ENCODE assay signal across 10 cellular contexts in genomic region chr10:4686644-4686996, GRCh38.
DNase-seq lines count a peak whose midpoint lies in the region; ATAC-seq and TF ChIP-seq lines count a peak whose summit lies in the region.
"Had no signal": no experiment of that assay in that cellular context is flagged by ENCODE, and none has a peak within 500 bp of the region (broad histone marks: within the 10 kb centered on the region; RNA-seq: fewer than 3 reads in every experiment).

No MANE protein-coding gene starts in this region.

- intact Hi-C loops in sciatic nerve (cut with DNase I), result no loop called here

- no peak overlapping the region for H3K4me3 ChIP-seq in fibroblast of villous mesenchyme (ENCODE audit: low read depth, low read length)
- H3K4me3 ChIP-seq: BLaER1 had no signal

- no peaks in the 10 kb centered on the region for H3K36me3 Mint-ChIP-seq in activated naive CD4-positive, alpha-beta T cell treated with anti-CD3 and anti-CD28 coated beads, Interleukin-2, amount 10 ng/mL, durations not matched to agents 7 days and 5 days

- CTCF ChIA-PET in activated naive CD4-positive, alpha-beta T cell treated with anti-CD3 and anti-CD28 coated beads, Interleukin-2, amount 10 ng/mL, durations not matched to agents 7 days and 5 days (lab: Charles Lee), result no interaction called here

- H3K27me3 Mint-ChIP-seq in activated naive CD4-positive, alpha-beta T cell treated with anti-CD3 and anti-CD28 coated beads, Interleukin-2, amount 10 ng/mL, durations not matched to agents 7 days and 5 days, result no peaks in the 10 kb centered on the region

- H3K9me3 Mint-ChIP-seq in activated naive CD4-positive, alpha-beta T cell treated with anti-CD3 and anti-CD28 coated beads, Interleukin-2, amount 10 ng/mL, durations not matched to agents 7 days and 5 days, result no peaks in the 10 kb centered on the region
- H3K9me3 Mint-ChIP-seq: activated B cell treated with CpG ODN at 0.5 μM for 24 hours had no signal

- no peaks in the 10 kb centered on the region for H3K4me1 Mint-ChIP-seq in activated naive CD4-positive, alpha-beta T cell treated with anti-CD3 and anti-CD28 coated beads, Interleukin-2, amount 10 ng/mL, durations not matched to agents 7 days and 5 days

- H3K27ac Mint-ChIP-seq in activated naive CD4-positive, alpha-beta T cell treated with anti-CD3 and anti-CD28 coated beads, Interleukin-2, amount 10 ng/mL, durations not matched to agents 7 days and 5 days, result no peak overlapping the region
- H3K27ac Mint-ChIP-seq: activated B cell treated with CpG ODN at 0.5 μM for 24 hours had no signal

- no peak for ATAC-seq in sciatic nerve
- no peak for ATAC-seq in HG02763 (IDR thresholded peaks at IDR 0.05; ENCODE audit: unreplicated experiment)

- TF ChIP-seq CTCF in fibroblast of villous mesenchyme (IDR thresholded peaks at IDR 0.05; ENCODE audit: insufficient read depth, low read depth, low read length), result no peak

- peak; percentile 35 for DNase-seq in activated naive CD4-positive, alpha-beta T cell treated with Interleukin-2 at 50 U/mL for 16 hours
- no peak for DNase-seq in activated naive CD4-positive, alpha-beta T cell treated with anti-CD3 and anti-CD28 coated beads, Interleukin-2, amount 10 ng/mL, durations not matched to agents 7 days and 5 days
- DNase-seq in SW480 (ENCODE audit: low spot score), result peak; percentile 86
- DNase-seq in fibroblast of villous mesenchyme (ENCODE audit: low read depth), result peak; percentile 29
- DNase-seq in stimulated activated CD4-positive, alpha-beta T cell treated with anti-CD3 and anti-CD28 coated beads, TNF-alpha, amount 100 ng/mL, for 48 hours (ENCODE audit: low read depth in 3 of 3), result peak; percentile 11 to 32 (median 31)
- DNase-seq in sciatic nerve (ENCODE audit: low spot score), result no peak
- no peak for DNase-seq in GDM1 (lab: John Stamatoyannopoulos, UW)
- DNase-seq: activated B cell treated with CpG ODN at 0.5 μM for 24 hours had no signal

- no peak overlapping the region for H3K4me3 Mint-ChIP-seq in activated naive CD4-positive, alpha-beta T cell treated with anti-CD3 and anti-CD28 coated beads, Interleukin-2, amount 10 ng/mL, durations not matched to agents 7 days and 5 days
- H3K4me3 Mint-ChIP-seq: activated B cell treated with CpG ODN at 0.5 μM for 24 hours had no signal

Comparison
In these comparisons a context has a peak if more than half of its experiments do, and no peak if none do; other contexts are left out.
1. DNase-seq: peak in activated naive CD4-positive, alpha-beta T cell treated with Interleukin-2 at 50 U/mL for 16 hours (single experiment), SW480 (single experiment), fibroblast of villous mesenchyme (single experiment) and stimulated activated CD4-positive, alpha-beta T cell treated with anti-CD3 and anti-CD28 coated beads, TNF-alpha, amount 100 ng/mL, for 48 hours (3 of 3); none in activated naive CD4-positive, alpha-beta T cell treated with anti-CD3 and anti-CD28 coated beads, Interleukin-2, amount 10 ng/mL, durations not matched to agents 7 days and 5 days (single experiment), sciatic nerve (single experiment) and GDM1 (single experiment).